ENCODE assay signal across 34 cellular contexts in genomic region chr10:73053275-73053674, GRCh38.
"Had no signal": no experiment of that assay in that cellular context is flagged by ENCODE, and none has a peak within 500 bp of the region (broad histone marks: within the 10 kb centered on the region; RNA-seq: fewer than 3 reads in every experiment).

No MANE protein-coding gene starts in this region.

- H3K4me3 Mint-ChIP-seq: activated B cell treated with CpG ODN at 0.5 μM for 24 hours; activated CD4-positive, alpha-beta memory T cell treated with anti-CD3 and anti-CD28 coated beads, Interleukin-2, amount 10 ng/mL, durations not matched to agents 7 days and 5 days; activated CD8-positive, alpha-beta memory T cell treated with anti-CD3 and anti-CD28 coated beads, Interleukin-2, amount 10 ng/mL, durations not matched to agents 7 days and 5 days; activated naive CD4-positive, alpha-beta T cell treated with anti-CD3 and anti-CD28 coated beads, Interleukin-2, amount 10 ng/mL, durations not matched to agents 7 days and 5 days; activated naive CD8-positive, alpha-beta T cell; activated naive CD8-positive, alpha-beta T cell treated with anti-CD3 and anti-CD28 coated beads, Interleukin-2, amount 50 U/mL, for 24 hours; brain; T-cell had no signal

- H3K4me1 Mint-ChIP-seq: activated CD4-positive, alpha-beta memory T cell treated with anti-CD3 and anti-CD28 coated beads, Interleukin-2, amount 10 ng/mL, durations not matched to agents 7 days and 5 days; activated naive CD4-positive, alpha-beta T cell treated with anti-CD3 and anti-CD28 coated beads, Interleukin-2, amount 10 ng/mL, durations not matched to agents 7 days and 5 days; activated naive CD8-positive, alpha-beta T cell treated with anti-CD3 and anti-CD28 coated beads, Interleukin-2, amount 50 U/mL, for 24 hours; brain; T-cell had no signal

- H3K27ac ChIP-seq: PC-9, RWPE1, VCaP had no signal

- H3K4me2 ChIP-seq: PC-9 had no signal

- H3K9me3 Mint-ChIP-seq: activated B cell treated with CpG ODN at 0.5 μM for 24 hours; activated CD4-positive, alpha-beta memory T cell treated with anti-CD3 and anti-CD28 coated beads, Interleukin-2, amount 10 ng/mL, durations not matched to agents 7 days and 5 days; activated naive CD4-positive, alpha-beta T cell treated with anti-CD3 and anti-CD28 coated beads, Interleukin-2, amount 10 ng/mL, durations not matched to agents 7 days and 5 days; activated naive CD8-positive, alpha-beta T cell treated with anti-CD3 and anti-CD28 coated beads, Interleukin-2, amount 50 U/mL, for 24 hours; brain; T-cell had no signal

- H3K27me3 ChIP-seq: MG63 had no signal

- H3K9me3 ChIP-seq: MG63 had no signal

- H2AFZ ChIP-seq: PC-9 had no signal

- DNase-seq: activated B cell treated with CpG ODN at 0.5 μM for 24 hours; activated CD4-positive, alpha-beta memory T cell treated with anti-CD3 and anti-CD28 coated beads, Interleukin-2, amount 10 ng/mL, durations not matched to agents 7 days and 5 days; activated CD4-positive, alpha-beta T cell treated with anti-CD3 and anti-CD28 coated beads for 1 hour; activated CD4-positive, alpha-beta T cell treated with anti-CD3 and anti-CD28 coated beads for 48 hours; activated CD8-positive, alpha-beta memory T cell treated with anti-CD3 and anti-CD28 coated beads for 24 hours; activated CD8-positive, alpha-beta memory T cell treated with anti-CD3 and anti-CD28 coated beads, Interleukin-2, amount 10 ng/mL, durations not matched to agents 7 days and 5 days; activated CD8-positive, alpha-beta memory T cell treated with anti-CD3 and anti-CD28 coated beads, Interleukin-2, amount 50 U/mL, for 48 hours; activated effector memory CD4-positive, alpha-beta T cell treated with Interleukin-2 at 50 U/mL for 16 hours; activated naive CD4-positive, alpha-beta T cell treated with anti-CD3 and anti-CD28 coated beads, Interleukin-2, amount 10 ng/mL, durations not matched to agents 7 days and 5 days; activated naive CD8-positive, alpha-beta T cell treated with anti-CD3 and anti-CD28 coated beads, Interleukin-2, amount 50 U/mL, for 24 hours; activated T-cell treated with anti-CD3 and anti-CD28 coated beads, Interleukin-2, amount 50 U/mL, for 48 hours; anterior cingulate cortex; central memory CD4-positive, alpha-beta T cell; Kasumi-1; KG1; MG63; NCI-H1048; NCI-H1105 treated with DMSO at 0.1 percent for 48 hours; NCI-H1436; NCI-H1694 treated with DMSO at 0.1 percent for 48 hours; NCI-H2029; NCI-H345; NCI-H524 treated with DMSO at 0.1 percent for 48 hours; NK-92 treated with Interleukin-12 subunit alpha and Interleukin-12 subunit beta, amount 100 ng/mL, for 24 hours; PC-9; SIG-M5; T-cell; T-helper 2 cell; T-helper 9 cell had no signal

- ATAC-seq: activated CD8-positive, alpha-beta memory T cell treated with anti-CD3 and anti-CD28 coated beads, Interleukin-2, amount 10 ng/mL, durations not matched to agents 7 days and 5 days; activated naive CD8-positive, alpha-beta T cell treated with anti-CD3 and anti-CD28 coated beads, Interleukin-2, amount 50 U/mL, for 24 hours; Right ventricle myocardium inferior; T-cell had no signal

- H3K27me3 Mint-ChIP-seq: activated B cell treated with CpG ODN at 0.5 μM for 24 hours; activated CD4-positive, alpha-beta memory T cell treated with anti-CD3 and anti-CD28 coated beads, Interleukin-2, amount 10 ng/mL, durations not matched to agents 7 days and 5 days; activated CD8-positive, alpha-beta memory T cell treated with anti-CD3 and anti-CD28 coated beads, Interleukin-2, amount 10 ng/mL, durations not matched to agents 7 days and 5 days; activated naive CD4-positive, alpha-beta T cell treated with anti-CD3 and anti-CD28 coated beads, Interleukin-2, amount 10 ng/mL, durations not matched to agents 7 days and 5 days; activated naive CD8-positive, alpha-beta T cell; activated naive CD8-positive, alpha-beta T cell treated with anti-CD3 and anti-CD28 coated beads, Interleukin-2, amount 50 U/mL, for 24 hours; T-cell had no signal

- H3K27ac Mint-ChIP-seq: activated B cell treated with CpG ODN at 0.5 μM for 24 hours; activated CD4-positive, alpha-beta memory T cell treated with anti-CD3 and anti-CD28 coated beads, Interleukin-2, amount 10 ng/mL, durations not matched to agents 7 days and 5 days; activated CD8-positive, alpha-beta memory T cell treated with anti-CD3 and anti-CD28 coated beads, Interleukin-2, amount 10 ng/mL, durations not matched to agents 7 days and 5 days; activated naive CD4-positive, alpha-beta T cell treated with anti-CD3 and anti-CD28 coated beads, Interleukin-2, amount 10 ng/mL, durations not matched to agents 7 days and 5 days; activated naive CD8-positive, alpha-beta T cell; activated naive CD8-positive, alpha-beta T cell treated with anti-CD3 and anti-CD28 coated beads, Interleukin-2, amount 50 U/mL, for 24 hours; T-cell had no signal

- H3K4me3 ChIP-seq: MG63, PC-9 had no signal
